In the genomic region with DNA sequence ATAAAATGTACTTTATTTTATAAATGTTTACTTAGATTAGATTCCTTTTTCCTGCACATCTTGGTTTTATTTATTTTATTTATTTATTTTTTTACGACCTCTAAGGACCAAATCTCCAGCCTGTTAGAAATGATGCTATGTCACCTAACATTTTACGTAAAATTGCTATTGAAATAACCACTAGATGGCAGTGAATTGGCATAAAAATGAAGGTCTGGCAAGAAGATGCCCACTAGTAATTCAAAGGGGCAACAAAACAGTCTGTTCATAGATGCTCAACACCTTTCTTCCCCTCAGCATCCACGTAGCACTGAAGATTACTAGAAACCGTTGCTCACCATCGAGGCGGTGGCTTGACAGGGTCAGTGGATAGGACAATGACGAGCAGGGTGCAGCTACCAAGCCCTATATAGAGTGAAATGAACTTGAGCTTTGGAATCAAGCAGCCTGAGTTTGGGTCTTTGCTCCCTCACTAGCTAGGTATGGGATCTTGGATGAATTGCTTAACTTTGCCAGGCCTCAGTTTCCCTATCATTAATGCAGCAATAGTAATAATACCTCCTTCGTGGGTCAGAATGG, we compare ENCODE assay signal across 9 cellular contexts.
A peak's percentile ranks its signal among the peaks of the same experiment; 100 is the strongest.
DNase-seq lines count a peak whose midpoint lies in the region; ATAC-seq, FAIRE-seq and TF ChIP-seq lines count a peak whose summit lies in the region.
"Had no signal": no experiment of that assay in that cellular context is flagged by ENCODE, and none has a peak within 500 bp of the region (broad histone marks: within the 10 kb centered on the region; RNA-seq: fewer than 3 reads in every experiment).

No MANE protein-coding gene starts in this region.

- POLR2A ChIA-PET in K562 (lab: Yijun Ruan, JAX) = no interaction called here

- H3K27ac ChIP-seq in K562 (ENCODE audit: extremely low read depth, low read depth, low read length) = no peak overlapping the region

- WGBS in K562 (ENCODE audit: insufficient coverage, low coverage, missing lambda C conversion rate) = under 1% methylated on average over 8 of the region's 8 CpGs

- H3K9me1 ChIP-seq in K562 (ENCODE audit: control insufficient read depth, insufficient read depth, low read length) = no peaks in the 10 kb centered on the region

- H3K4me1 Mint-ChIP-seq in activated naive CD4-positive, alpha-beta T cell treated with anti-CD3 and anti-CD28 coated beads for 36 hours (ENCODE audit: low read depth) = no peaks in the 10 kb centered on the region

- no peak overlapping the region for H3K4me3 ChIP-seq in K562

- no peak for TF ChIP-seq POLR2A in K562 (conservative IDR thresholded peaks at IDR 0.05)

- H3K9ac ChIP-seq in K562 (ENCODE audit: insufficient read depth in 1 of 2, low read depth in 2 of 2, low read length in 2 of 2) = no peak overlapping the region

- no peaks in the 10 kb centered on the region for H3K4me1 ChIP-seq in K562 (replicated peaks in 1 of 2; ENCODE audit: control insufficient read depth in 2 of 2, insufficient read depth in 2 of 2, low read length in 2 of 2)

- H3K79me2 ChIP-seq in K562 (ENCODE audit: control insufficient read depth, insufficient read depth, low read length) = no peaks in the 10 kb centered on the region

- ATAC-seq in K562 (peak; percentile 55), left lobe of liver (peak; percentile 57), HG03378 (IDR thresholded peaks at IDR 0.05; ENCODE audit: unreplicated experiment) (no peak), HG02678 (IDR thresholded peaks at IDR 0.05; ENCODE audit: unreplicated experiment) (no peak)

- no peak overlapping the region for H3K27ac Mint-ChIP-seq in activated naive CD4-positive, alpha-beta T cell treated with anti-CD3 and anti-CD28 coated beads for 36 hours
- H3K27ac Mint-ChIP-seq: T-helper 1 cell treated with Interleukin-12 subunit alpha and Interleukin-12 subunit beta and Interleukin-4 antibody, amounts not matched to agents 30 μg/mL and 1 μg/mL, for 36 hours had no signal

- no peaks in the 10 kb centered on the region for H3K27me3 ChIP-seq in K562 (ENCODE audit: control insufficient read depth in 2 of 2, insufficient read depth in 2 of 2, low read length in 2 of 2)

- no peaks in the 10 kb centered on the region for H3K27me3 Mint-ChIP-seq in activated naive CD4-positive, alpha-beta T cell treated with anti-CD3 and anti-CD28 coated beads for 36 hours (ENCODE audit: low read depth)

- no peaks in the 10 kb centered on the region for H3K36me3 Mint-ChIP-seq in activated naive CD4-positive, alpha-beta T cell treated with anti-CD3 and anti-CD28 coated beads for 36 hours (ENCODE audit: low read depth)

- no peaks in the 10 kb centered on the region for H3K9me3 ChIP-seq in K562 (replicated peaks; ENCODE audit: control insufficient read depth, insufficient read depth, low read depth, low read length)

- intact Hi-C loops in K562 (cut with micrococcal nuclease) = loop anchor here (1.0 to 5.0 kb wide), 2 partner anchors 329 to 343 kb away; no protein-coding TSS in a partner anchor
- intact Hi-C loops in activated naive CD4-positive, alpha-beta T cell treated with anti-CD3 and anti-CD28 coated beads for 36 hours (cut with micrococcal nuclease) = loop anchor here (1.0 kb wide), 1 partner anchor 343 kb away; no protein-coding TSS in a partner anchor

- no TSS peak for BruUV-seq in K562 (replicated peaks; lab: Mats Ljungman, UMichigan)

- TF ChIP-seq CTCF in GM12874 (IDR thresholded peaks at IDR 0.05; ENCODE audit: insufficient read depth, low read depth, low read length) = peak; percentile 18; the same call in 1 of the 2 replicates
- peak; percentile 46 to 66 (median 53); a peak in 5 of 6 replicates for TF ChIP-seq CTCF in K562 (IDR thresholded peaks at IDR 0.05 in 2 of 3, conservative IDR thresholded peaks at IDR 0.05 in 1 of 3; ENCODE audit: insufficient read depth in 2 of 3, low read depth in 1 of 3, low read length in 3 of 3)

- peak; percentile 79 to 82 for TF ChIP-seq RAD21 in K562 (CRISPR knock-in tag; conservative IDR thresholded peaks at IDR 0.05 in 1 of 2, IDR thresholded peaks at IDR 0.05 in 1 of 2)

- DNase-seq in NCI-H2029 treated with DMSO at 0.1 percent for 48 hours (lab: John Stamatoyannopoulos, UW) (peak; percentile 38), K562 (ENCODE audit: extremely low read depth in 1 of 4, low spot score in 3 of 4) (peak in 3 of 4 experiments; percentile 18 to 25 (median 19)), left lobe of liver (ENCODE audit: low spot score) (no peak)
- no peak for DNase-seq in activated naive CD4-positive, alpha-beta T cell treated with anti-CD3 and anti-CD28 coated beads for 36 hours
- DNase-seq in activated naive CD4-positive, alpha-beta T cell treated with Interleukin-2 at 50 U/mL for 16 hours = no peak

- CTCF ChIA-PET in K562 (lab: Yijun Ruan, JAX; ENCODE audit: low intra/inter-chr PET ratio) = interaction anchor here (0.6 to 5.0 kb wide), 5 partner anchors 178 to 344 kb away, joined by 3 to 41 read pairs (median 4); no protein-coding TSS in a partner anchor
- CTCF ChIA-PET in activated naive CD4-positive, alpha-beta T cell treated with anti-CD3 and anti-CD28 coated beads for 36 hours (lab: Charles Lee) = interaction anchor here (0.6 to 2.1 kb wide), 5 partner anchors 22 to 634 kb away, joined by 3 to 9 read pairs (median 3); no protein-coding TSS in a partner anchor

- no peaks in the 10 kb centered on the region for H4K20me1 ChIP-seq in K562 (replicated peaks; ENCODE audit: control insufficient read depth, insufficient read depth, low read length)

- no peak overlapping the region for H3K4me3 Mint-ChIP-seq in activated naive CD4-positive, alpha-beta T cell treated with anti-CD3 and anti-CD28 coated beads for 36 hours
- H3K4me3 Mint-ChIP-seq: T-helper 1 cell treated with Interleukin-12 subunit alpha and Interleukin-12 subunit beta and Interleukin-4 antibody, amounts not matched to agents 30 μg/mL and 1 μg/mL, for 36 hours had no signal

- no peak overlapping the region for H2AFZ ChIP-seq in K562 (ENCODE audit: low read depth, low read length)

- in situ Hi-C loops in K562 (cut with MboI) = no loop called here

- FAIRE-seq in K562 (lab: Jason Lieb, UNC) = peak; percentile 67

- no peak overlapping the region for H3K4me2 ChIP-seq in K562 (ENCODE audit: insufficient read depth, low read length)

- H3K9me3 Mint-ChIP-seq in activated naive CD4-positive, alpha-beta T cell treated with anti-CD3 and anti-CD28 coated beads for 36 hours = no peaks in the 10 kb centered on the region
- H3K9me3 Mint-ChIP-seq: T-helper 1 cell treated with Interleukin-12 subunit alpha and Interleukin-12 subunit beta and Interleukin-4 antibody, amounts not matched to agents 30 μg/mL and 1 μg/mL, for 36 hours had no signal

- no peak for TF ChIP-seq EP300 in K562 (IDR thresholded peaks at IDR 0.05; ENCODE audit: low read length)

- no peaks in the 10 kb centered on the region for H3K36me3 ChIP-seq in K562 (ENCODE audit: control insufficient read depth, insufficient read depth, low read length)

TF ChIP-seq in K562, 482 proteins besides CTCF, POLR2A, EP300 and RAD21:
- TF ChIP-seq ARID2 (IDR thresholded peaks at IDR 0.05) = peak; percentile 23; the same call in 1 of the 2 replicates
- TF ChIP-seq MBD2 (IDR thresholded peaks at IDR 0.05; ENCODE audit: borderline replicate concordance, low read depth) = no peak
- peak; percentile 71 for TF ChIP-seq SMC3 (conservative IDR thresholded peaks at IDR 0.05; ENCODE audit: insufficient read depth, low read depth, low read length)
- TF ChIP-seq NFE2 (IDR thresholded peaks at IDR 0.05; ENCODE audit: low read depth) = peak; percentile 36; the same call in 1 of the 2 replicates
- TF ChIP-seq BHLHE40 (IDR thresholded peaks at IDR 0.05; ENCODE audit: low read length) = no peak
- TF ChIP-seq, protein P1, sequence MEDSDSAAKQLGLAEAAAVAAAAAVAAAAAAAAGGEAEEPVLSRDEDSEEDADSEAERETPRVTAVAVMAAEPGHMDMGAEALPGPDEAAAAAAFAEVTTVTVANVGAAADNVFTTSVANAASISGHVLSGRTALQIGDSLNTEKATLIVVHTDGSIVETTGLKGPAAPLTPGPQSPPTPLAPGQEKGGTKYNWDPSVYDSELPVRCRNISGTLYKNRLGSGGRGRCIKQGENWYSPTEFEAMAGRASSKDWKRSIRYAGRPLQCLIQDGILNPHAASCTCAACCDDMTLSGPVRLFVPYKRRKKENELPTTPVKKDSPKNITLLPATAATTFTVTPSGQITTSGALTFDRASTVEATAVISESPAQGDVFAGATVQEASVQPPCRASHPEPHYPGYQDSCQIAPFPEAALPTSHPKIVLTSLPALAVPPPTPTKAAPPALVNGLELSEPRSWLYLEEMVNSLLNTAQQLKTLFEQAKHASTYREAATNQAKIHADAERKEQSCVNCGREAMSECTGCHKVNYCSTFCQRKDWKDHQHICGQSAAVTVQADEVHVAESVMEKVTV (CRISPR knock-in tag; IDR thresholded peaks at IDR 0.05) = peak; percentile 63; the same call in 1 of the 2 replicates
- peak; percentile 59 for TF ChIP-seq ZNF316 (IDR thresholded peaks at IDR 0.05)
- TF ChIP-seq MAFF (IDR thresholded peaks at IDR 0.05; ENCODE audit: low read length) = 0 out of 2 replicates have a peak, but pooled peaks have one; percentile 7
- no peak for TF ChIP-seq NRF1 (conservative IDR thresholded peaks at IDR 0.05 in 1 of 2, IDR thresholded peaks at IDR 0.05 in 1 of 2)
- TF ChIP-seq MAFG (tag; conservative IDR thresholded peaks at IDR 0.05) = peak; percentile 59
TF ChIP-seq in K562: peak in this region for 7.

Comparison
In these comparisons a context has a peak if more than half of its experiments do, and no peak if none do; other contexts are left out.
1. DNase-seq: peak in NCI-H2029 treated with DMSO at 0.1 percent for 48 hours (single experiment) and K562 (3 of 4); none in left lobe of liver (single experiment), activated naive CD4-positive, alpha-beta T cell treated with anti-CD3 and anti-CD28 coated beads for 36 hours (single experiment) and activated naive CD4-positive, alpha-beta T cell treated with Interleukin-2 at 50 U/mL for 16 hours (single experiment).
2. ATAC-seq: peak in K562 (single experiment) and left lobe of liver (single experiment); none in HG03378 (single experiment) and HG02678 (single experiment).